ENCODE assay signal across 28 cellular contexts in the genomic region with DNA sequence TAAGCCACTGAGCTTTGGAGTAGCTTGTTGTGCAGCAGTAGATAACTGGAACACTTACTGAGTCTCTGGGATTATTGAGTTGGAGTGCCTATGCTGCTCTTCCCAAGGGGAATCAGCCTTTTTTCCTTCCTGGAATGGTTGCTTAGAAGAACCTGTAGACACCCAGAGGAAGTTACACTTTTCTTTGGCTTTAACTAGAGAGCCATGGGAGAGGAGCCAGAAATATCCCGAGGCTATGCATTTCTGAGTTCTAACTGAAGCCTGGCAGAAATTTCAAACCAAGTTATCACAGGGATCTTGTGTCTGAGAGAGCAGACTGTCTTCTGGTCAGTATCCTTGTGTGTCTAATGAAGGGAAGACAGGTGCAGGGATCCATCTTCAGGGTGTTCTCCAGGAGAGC. TPM values are rescaled to one million over a fixed set of nuclear protein-coding genes. Genes with fewer than 3 reads are reported as not detected.
DNase-seq lines count a peak whose midpoint lies in the region; ATAC-seq and TF ChIP-seq lines count a peak whose summit lies in the region.
"Had no signal": no experiment of that assay in that cellular context is flagged by ENCODE, and none has a peak within 500 bp of the region (broad histone marks: within the 10 kb centered on the region; RNA-seq: fewer than 3 reads in every experiment).

No MANE protein-coding gene starts in this region.

- ATAC-seq in GM21786 (IDR thresholded peaks at IDR 0.05; ENCODE audit: unreplicated experiment), result no peak
- ATAC-seq: CD8-positive, alpha-beta T cell; WTC11 had no signal

- peaks cover 79% of the 10 kb centered on the region for H4K20me1 ChIP-seq in SK-N-SH (ENCODE audit: insufficient read depth)

- no peak for TF ChIP-seq EP300 in SK-N-SH (IDR thresholded peaks at IDR 0.05; ENCODE audit: borderline replicate concordance in 1 of 2, low read depth in 1 of 2, low read length in 1 of 2)
- TF ChIP-seq EP300 in sigmoid colon (IDR thresholded peaks at IDR 0.05), result no peak
- no peak for TF ChIP-seq EP300 in transverse colon (IDR thresholded peaks at IDR 0.05; ENCODE audit: low read depth)

- no peaks in the 10 kb centered on the region for H3F3A ChIP-seq in SK-N-SH (replicated peaks; ENCODE audit: insufficient read depth)

- no peak overlapping the region for H3K4me3 Mint-ChIP-seq in glutamatergic neuron (ENCODE audit: unreplicated experiment)
- H3K4me3 Mint-ChIP-seq: activated naive CD8-positive, alpha-beta T cell treated with anti-CD3 and anti-CD28 coated beads for 36 hours; CD8-positive, alpha-beta T cell; T-helper 2 cell treated with Interferon-gamma antibody and Interleukin-4, amounts not matched to agents 5 μg/mL and 100 μg/mL, for 36 hours; type B pancreatic cell; WTC11 had no signal

- no peak overlapping the region for H3K9ac ChIP-seq in SK-N-SH
- H3K9ac ChIP-seq: KMS-11 had no signal

- POLR2A ChIA-PET in HEK293 (lab: Yijun Ruan, JAX), result interaction anchor here (1.5 kb wide), 1 partner anchor 26 kb away, joined by 5 read pairs; no protein-coding TSS in a partner anchor
- POLR2A ChIA-PET in SK-N-SH (lab: Yijun Ruan, JAX), result no interaction called here

- H2AFZ ChIP-seq in SK-N-SH (ENCODE audit: low read depth), result no peak overlapping the region
- H2AFZ ChIP-seq: hepatocyte had no signal

- H3K27me3 ChIP-seq in SK-N-SH (ENCODE audit: insufficient read depth) (no peaks in the 10 kb centered on the region), sigmoid colon (no peaks in the 10 kb centered on the region), transverse colon (no peaks in the 10 kb centered on the region)
- H3K27me3 ChIP-seq: hepatocyte, stomach had no signal

- peak overlapping the region; percentile 4 for H3K27ac Mint-ChIP-seq in glutamatergic neuron (ENCODE audit: unreplicated experiment)
- H3K27ac Mint-ChIP-seq: activated naive CD8-positive, alpha-beta T cell treated with anti-CD3 and anti-CD28 coated beads for 36 hours; activated T-helper 2 cell treated with anti-CD3 and anti-CD28 coated beads, Interferon-gamma antibody, Interleukin-2, Interleukin-4, amounts not matched to agents 10 μg/mL and 5 μg/mL and 100 μg/mL, durations not matched to agents 14 hours and 24 hours and 36 hours; CD8-positive, alpha-beta T cell; T-helper 2 cell treated with Interferon-gamma antibody and Interleukin-4, amounts not matched to agents 5 μg/mL and 100 μg/mL, for 36 hours; type B pancreatic cell; WTC11 had no signal

- H3K9me2 ChIP-seq in SK-N-SH, result no peaks in the 10 kb centered on the region

- TF ChIP-seq CTCF in HEK293 (tag by site-specific recombination; IDR thresholded peaks at IDR 0.05) (no peak), SK-N-SH (IDR thresholded peaks at IDR 0.05) (no peak), glutamatergic neuron (IDR thresholded peaks at IDR 0.05; ENCODE audit: partially characterized antibody, unreplicated experiment) (no peak), sigmoid colon (IDR thresholded peaks at IDR 0.05) (no peak), transverse colon (IDR thresholded peaks at IDR 0.05) (no peak)

- in situ Hi-C loops in transverse colon (cut with MboI; ENCODE audit: low pct_ligation_motif_present in 1 of 4, low pct_unique_long_range_greater_than_20kb in 1 of 4, low sequenced_read_pairs in 3 of 4), result no loop called here

- TF ChIP-seq POLR2A in sigmoid colon (IDR thresholded peaks at IDR 0.05), result no peak
- TF ChIP-seq POLR2A in transverse colon (IDR thresholded peaks at IDR 0.05), result no peak

- CTCF ChIA-PET in HEK293 (lab: Yijun Ruan, JAX) (interaction anchor here (0.7 kb wide), 1 partner anchor 459 kb away, joined by 5 read pairs; no protein-coding TSS in a partner anchor), SK-N-SH (lab: Yijun Ruan, JAX) (interaction anchor here (0.8 kb wide), 1 partner anchor 51 kb away, joined by 3 read pairs; no protein-coding TSS in a partner anchor)

- H3K36me3 Mint-ChIP-seq in glutamatergic neuron (ENCODE audit: unreplicated experiment), result no peaks in the 10 kb centered on the region
- H3K36me3 Mint-ChIP-seq: activated naive CD8-positive, alpha-beta T cell treated with anti-CD3 and anti-CD28 coated beads for 36 hours; CD8-positive, alpha-beta T cell; WTC11 had no signal

- DNase-seq in SK-N-SH (peak; percentile 16), glutamatergic neuron (no peak), sigmoid colon (no peak), transverse colon (no peak), amniotic stem cell (lab: John Stamatoyannopoulos, UW) (no peak)
- no peak for DNase-seq in stimulated activated naive CD4-positive, alpha-beta T cell (lab: John Stamatoyannopoulos, UW)
- DNase-seq: activated CD8-positive, alpha-beta memory T cell treated with anti-CD3 and anti-CD28 coated beads, Interleukin-2, amount 50 U/mL, for 4 hours; activated naive CD8-positive, alpha-beta T cell treated with anti-CD3 and anti-CD28 coated beads for 36 hours; CD8-positive, alpha-beta T cell; DMS153; effector CD4-positive, alpha-beta T cell; foreskin fibroblast; GDM1; NCI-H1694; NCI-H2171; NCI-H526; posterior cingulate gyrus; RPMI8226; stomach had no signal

- H3K9me3 ChIP-seq in HEK293 (ENCODE audit: control insufficient read depth, insufficient read depth, low read depth, low read length) (no peaks in the 10 kb centered on the region), SK-N-SH (no peaks in the 10 kb centered on the region), sigmoid colon (no peaks in the 10 kb centered on the region), transverse colon (no peaks in the 10 kb centered on the region)
- H3K9me3 ChIP-seq: stomach had no signal

- no peaks in the 10 kb centered on the region for H3K27me3 Mint-ChIP-seq in glutamatergic neuron (ENCODE audit: unreplicated experiment)
- H3K27me3 Mint-ChIP-seq: type B pancreatic cell had no signal

- H3K27ac ChIP-seq in HEK293 (ENCODE audit: extremely low read depth, low read depth, low read length) (no peak overlapping the region), SK-N-SH (ENCODE audit: low read depth in 2 of 2, low read length in 1 of 2) (peak overlapping the region in 1 of 2 experiments; percentile 34; a peak in 1 of 4 replicates), sigmoid colon (peak overlapping the region in 3 of 4 donors; percentile 9 to 24 (median 14)), transverse colon (no peak overlapping the region)
- H3K27ac ChIP-seq: epithelial cell of prostate, hepatocyte, KMS-11, stomach had no signal

- H3K36me3 ChIP-seq in HEK293 (ENCODE audit: control insufficient read depth in 2 of 2, insufficient read depth in 1 of 2, low read length in 2 of 2) (no peaks in the 10 kb centered on the region), SK-N-SH (replicated peaks in 1 of 2; ENCODE audit: control insufficient read depth in 1 of 2, insufficient read depth in 2 of 2, low read length in 1 of 2) (peaks cover 0 to 8% of the 10 kb centered on the region in 2 experiments), sigmoid colon (no peaks in the 10 kb centered on the region), transverse colon (no peaks in the 10 kb centered on the region)
- H3K36me3 ChIP-seq: stomach had no signal

- TF ChIP-seq RAD21 in SK-N-SH (IDR thresholded peaks at IDR 0.05; ENCODE audit: low read length), result no peak

- H3K4me2 ChIP-seq in SK-N-SH, result no peak overlapping the region
- H3K4me2 ChIP-seq: hepatocyte, KMS-11 had no signal

- intact Hi-C loops in sigmoid colon (cut with DNase I), result no loop called here
- intact Hi-C loops in transverse colon (cut with DNase I; ENCODE audit: low total_unique reads), result no loop called here

- H3K4me1 Mint-ChIP-seq in glutamatergic neuron (ENCODE audit: low read depth, unreplicated experiment), result peaks cover 7% of the 10 kb centered on the region
- H3K4me1 Mint-ChIP-seq: activated naive CD8-positive, alpha-beta T cell treated with anti-CD3 and anti-CD28 coated beads for 36 hours had no signal

- peaks cover 13% of the 10 kb centered on the region; the same call in 1 of the 2 replicates for H3K4me1 ChIP-seq in HEK293 (ENCODE audit: control insufficient read depth, insufficient read depth, low read length)
- H3K4me1 ChIP-seq in SK-N-SH (ENCODE audit: control insufficient read depth in 1 of 2, insufficient read depth in 2 of 2, low read depth in 1 of 2, low read length in 1 of 2), result peaks cover 0 to 8% of the 10 kb centered on the region in 2 experiments; a peak in 1 of 4 replicates
- H3K4me1 ChIP-seq in sigmoid colon, result peaks cover 0 to 76% (median 65%) of the 10 kb centered on the region in 4 donors
- H3K4me1 ChIP-seq in transverse colon, result peaks cover 5 to 24% (median 13%) of the 10 kb centered on the region in 4 donors

- no peaks in the 10 kb centered on the region for H3K9me3 Mint-ChIP-seq in glutamatergic neuron (ENCODE audit: unreplicated experiment)
- H3K9me3 Mint-ChIP-seq: activated naive CD8-positive, alpha-beta T cell treated with anti-CD3 and anti-CD28 coated beads for 36 hours; activated T-helper 2 cell treated with anti-CD3 and anti-CD28 coated beads, Interferon-gamma antibody, Interleukin-2, Interleukin-4, amounts not matched to agents 10 μg/mL and 5 μg/mL and 100 μg/mL, durations not matched to agents 14 hours and 24 hours and 36 hours; CD8-positive, alpha-beta T cell; T-helper 2 cell treated with Interferon-gamma antibody and Interleukin-4, amounts not matched to agents 5 μg/mL and 100 μg/mL, for 36 hours; type B pancreatic cell; WTC11 had no signal

- H3K79me2 ChIP-seq in SK-N-SH (ENCODE audit: insufficient read depth), result peaks cover 98% of the 10 kb centered on the region

- H3K4me3 ChIP-seq in HEK293 (ENCODE audit: low read depth, low read length) (no peak overlapping the region), SK-N-SH (ENCODE audit: low read depth in 2 of 2, low read length in 1 of 2) (no peak overlapping the region), sigmoid colon (no peak overlapping the region), transverse colon (no peak overlapping the region)
- H3K4me3 ChIP-seq: hepatocyte, stomach had no signal

- 83% methylated on average over 1 of the region's 1 CpG for WGBS in SK-N-SH (ENCODE audit: low lambda C conversion rate)
- 78 to 90% methylated on average over 1 of the region's 1 CpG for whole genome bisulfite sequencing in sigmoid colon, 2 donors
- 73% methylated on average over 1 of the region's 1 CpG; no CpG with 5 or more reads in 1 of the 2 donors for WGBS in transverse colon (ENCODE audit: low coverage in 1 of 2), 2 donors

TF ChIP-seq in HEK293, 187 proteins besides CTCF, POLR2A, EP300 and RAD21:
- TF ChIP-seq ZNF157 (tag by site-specific recombination; IDR thresholded peaks at IDR 0.05) (no peak), TRIM28 (IDR thresholded peaks at IDR 0.05; ENCODE audit: borderline replicate concordance, low read length) (peak; percentile 54; the same call in 1 of the 2 replicates)

TF ChIP-seq in SK-N-SH, 30 proteins besides CTCF, POLR2A, EP300 and RAD21:
- peak; percentile 13; the same call in 1 of the 2 replicates for TF ChIP-seq GATA2 (CRISPR knock-in tag; IDR thresholded peaks at IDR 0.05)
- TF ChIP-seq GABPA (IDR thresholded peaks at IDR 0.05; ENCODE audit: low read depth), result no peak

RNA-seq across cellular contexts. Expression of a gene that starts 28.3 kb away (rescaled TPM):
- 90.4 and 101 TPM in 2 replicates for polyA plus RNA-seq in SK-N-SH (2012; rRNA removed)
- 123 and 125 TPM in 2 replicates for polyA plus RNA-seq in SK-N-SH (2012; cell fraction: cytosol; rRNA removed)
- polyA plus RNA-seq in SK-N-SH (2012; cell fraction: nucleus; rRNA removed), result 56.1 and 106 TPM in 2 replicates
- total RNA-seq in glutamatergic neuron (ENCODE audit: unreplicated experiment), result 51.8 TPM
- total RNA-seq in sigmoid colon, result 100 to 1,000 TPM; 269 to 542 (median 281) TPM
- 10 to 100 TPM in 2 of 3 donors, 1 to 10 TPM in 1; 3.5 to 28.9 (median 18.0) TPM for polyA plus RNA-seq in sigmoid colon
- 100 to 1,000 TPM in 3 of 4 donors, 10 to 100 TPM in 1; 77.7 to 633 (median 138) TPM for total RNA-seq in transverse colon

Comparison
In these comparisons a context has a peak if more than half of its experiments do, and no peak if none do; other contexts are left out.
1. H3K27ac ChIP-seq: peak in sigmoid colon (3 of 4); none in HEK293 (single experiment) and transverse colon (0 of 4).